In genomic region chr17:76725580-76726230, GRCh38 we compare ENCODE assay signal across 8 cellular contexts. TPM values are rescaled to one million over a fixed set of nuclear protein-coding genes. Genes with fewer than 3 reads are reported as not detected.
DNase-seq lines count a peak whose midpoint lies in the region; ATAC-seq and TF ChIP-seq lines count a peak whose summit lies in the region.

No MANE protein-coding gene starts in this region.

- no peaks in the 10 kb centered on the region for H3K9me3 ChIP-seq in cardiac muscle cell (ENCODE audit: low read depth)

- no peak for TF ChIP-seq CTCF in cardiac muscle cell (IDR thresholded peaks at IDR 0.05; ENCODE audit: low read depth, low read length)

- peaks cover 19% of the 10 kb centered on the region for H3K4me1 ChIP-seq in ACC112 (ENCODE audit: control insufficient read depth, insufficient read depth, low read length, unreplicated experiment)
- H3K4me1 ChIP-seq in cardiac muscle cell (ENCODE audit: low read depth): peaks cover 19% of the 10 kb centered on the region

- H3K36me3 ChIP-seq in ACC112 (ENCODE audit: insufficient read depth, low read length) (peaks cover 35% of the 10 kb centered on the region), cardiac muscle cell (peaks cover 29% of the 10 kb centered on the region)

- H3K4me3 ChIP-seq in ACC112 (ENCODE audit: low read depth, low read length): peak overlapping the region; percentile 97
- peak overlapping the region; percentile 91 for H3K4me3 ChIP-seq in cardiac muscle cell

- H3K27ac ChIP-seq in ACC112 (ENCODE audit: low read depth, low read length) (peak overlapping the region; percentile 95), cardiac muscle cell (peak overlapping the region; percentile 92)

- ATAC-seq in GM18520 (IDR thresholded peaks at IDR 0.05; ENCODE audit: unreplicated experiment) (peak; percentile 1), HG03103 (IDR thresholded peaks at IDR 0.05; ENCODE audit: low read depth, unreplicated experiment) (peak; percentile 25)

- H3K27me3 ChIP-seq in ACC112 (ENCODE audit: insufficient read depth, low read length) (no peaks in the 10 kb centered on the region), cardiac muscle cell (no peaks in the 10 kb centered on the region)

- no peak overlapping the region for H2AFZ ChIP-seq in ACC112 (ENCODE audit: low read length, unreplicated experiment)

- DNase-seq in SK-N-DZ (ENCODE audit: low spot score) (peak; percentile 63), cardiac muscle cell (ENCODE audit: low read depth in 1 of 2, low spot score in 1 of 2) (peak; percentile 60 to 66), pons (ENCODE audit: low spot score) (peak; percentile 54), DMS79 treated with DMSO at 0.1 percent for 48 hours (lab: John Stamatoyannopoulos, UW) (no peak)
- DNase-seq in activated naive CD4-positive, alpha-beta T cell treated with anti-CD3 and anti-CD28 coated beads, Interleukin-2, amount 50 U/mL, for 16 hours: peak; percentile 80

- H3K79me2 ChIP-seq in ACC112 (ENCODE audit: control insufficient read depth, insufficient read depth, low read length, unreplicated experiment): peaks cover 84% of the 10 kb centered on the region

RNA-seq across cellular contexts. Expression of gene JMJD6, which starts 0.7 kb away (rescaled TPM):
- polyA plus RNA-seq in SK-N-DZ (2014; cell fraction: cytosol; rRNA removed): 31.5 and 37.4 TPM in 2 replicates
- polyA plus RNA-seq in SK-N-DZ (2014; cell fraction: nucleus; rRNA removed): 28.4 and 34.2 TPM in 2 replicates
- 23.5 and 25.1 TPM in 2 replicates for total RNA-seq in cardiac muscle cell
- 25.3 and 33.6 TPM in 2 replicates for polyA plus RNA-seq in cardiac muscle cell

RNA-seq across cellular contexts. Expression of gene METTL23, which starts 0.9 kb away (rescaled TPM):
- 54.4 and 64.0 TPM in 2 replicates for polyA plus RNA-seq in SK-N-DZ (2014; cell fraction: cytosol; rRNA removed)
- 69.4 and 78.4 TPM in 2 replicates for polyA plus RNA-seq in SK-N-DZ (2014; cell fraction: nucleus; rRNA removed)
- 47.6 and 62.0 TPM in 2 replicates for total RNA-seq in cardiac muscle cell
- 77.9 and 83.0 TPM in 2 replicates for polyA plus RNA-seq in cardiac muscle cell

RNA-seq across cellular contexts. Expression of gene SRSF2, which starts 11.4 kb away (rescaled TPM):
- 618 and 705 TPM in 2 replicates for polyA plus RNA-seq in SK-N-DZ (2014; cell fraction: cytosol; rRNA removed)
- polyA plus RNA-seq in SK-N-DZ (2014; cell fraction: nucleus; rRNA removed): 1,335 and 1,788 TPM in 2 replicates
- 398 and 520 TPM in 2 replicates for total RNA-seq in cardiac muscle cell
- polyA plus RNA-seq in cardiac muscle cell: 217 and 265 TPM in 2 replicates

RNA-seq across cellular contexts. Expression of gene MFSD11, which starts 12.2 kb away (rescaled TPM):
- polyA plus RNA-seq in SK-N-DZ (2014; cell fraction: cytosol; rRNA removed): 33.1 and 35.2 TPM in 2 replicates
- 48.5 and 64.6 TPM in 2 replicates for polyA plus RNA-seq in SK-N-DZ (2014; cell fraction: nucleus; rRNA removed)
- 45.8 and 69.2 TPM in 2 replicates for total RNA-seq in cardiac muscle cell
- 55.6 and 68.1 TPM in 2 replicates for polyA plus RNA-seq in cardiac muscle cell

RNA-seq across cellular contexts. Expression of gene MXRA7, which starts 14.9 kb away (rescaled TPM):
- 164 and 175 TPM in 2 replicates for polyA plus RNA-seq in SK-N-DZ (2014; cell fraction: cytosol; rRNA removed)
- 91.7 and 100 TPM in 2 replicates for polyA plus RNA-seq in SK-N-DZ (2014; cell fraction: nucleus; rRNA removed)
- total RNA-seq in cardiac muscle cell: 101 and 123 TPM in 2 replicates
- 164 and 178 TPM in 2 replicates for polyA plus RNA-seq in cardiac muscle cell
